ENCODE assay signal across 1 cellular context in the genomic region with DNA sequence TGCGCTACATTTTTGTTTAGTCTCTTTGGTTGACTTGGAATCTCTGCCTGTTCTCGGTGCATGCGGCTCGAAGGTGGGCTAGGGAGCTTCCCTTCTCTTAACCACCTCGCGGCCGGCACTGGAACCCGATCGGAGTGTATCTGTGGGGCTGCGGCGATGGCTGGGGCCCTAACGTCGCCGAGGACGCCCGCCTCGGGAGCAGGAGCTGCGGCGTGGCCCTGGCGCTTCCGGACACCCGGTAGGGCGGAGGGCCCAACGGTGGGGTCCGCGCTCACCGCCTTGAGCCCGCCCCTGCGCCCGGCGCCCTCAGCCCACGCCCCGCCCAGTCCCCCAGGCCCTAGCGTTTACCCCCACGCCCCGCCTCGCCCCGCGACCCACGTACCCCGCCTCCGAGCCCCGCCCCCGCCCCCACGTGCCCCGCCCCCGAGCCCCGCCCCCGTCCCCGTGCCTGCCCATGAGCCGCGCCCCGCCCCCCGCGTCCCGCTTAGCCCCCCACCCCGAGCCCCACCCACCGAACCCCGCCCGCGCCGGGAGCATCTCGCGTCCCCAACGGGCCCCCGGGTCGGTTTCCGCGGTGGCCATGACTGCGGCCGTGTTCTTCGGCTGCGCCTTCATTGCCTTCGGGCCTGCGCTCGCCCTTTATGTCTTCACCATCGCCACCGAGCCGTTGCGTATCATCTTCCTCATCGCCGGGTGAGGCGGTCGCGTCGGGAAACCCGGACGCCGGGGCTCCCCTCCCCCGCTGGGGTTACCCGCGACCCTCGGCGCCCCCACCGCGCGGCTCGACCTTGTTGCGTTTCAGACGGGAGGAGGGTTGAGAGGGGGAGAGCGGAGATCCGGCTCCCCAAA.
A peak's percentile ranks its signal among the peaks of the same experiment; 100 is the strongest.
TF ChIP-seq lines count a peak whose summit lies in the region.

Gene APH1B, plus strand, starts transcription at position 562 of the 849 bp plus-strand sequence. Its CDS starts 19 bp downstream, at position 581.

TF ChIP-seq in HepG2, 621 proteins besides CTCF, POLR2A, EP300 and RAD21 (continued from another document and continues in another):
- no peak for TF ChIP-seq RERE (CRISPR knock-in tag; IDR thresholded peaks at IDR 0.05; ENCODE audit: low read depth)
- TF ChIP-seq SOX6 (IDR thresholded peaks at IDR 0.05): no peak
- TF ChIP-seq SOX6 (CRISPR knock-in tag; IDR thresholded peaks at IDR 0.05): no peak
- TF ChIP-seq ZNF580 (CRISPR knock-in tag; IDR thresholded peaks at IDR 0.05; ENCODE audit: borderline replicate concordance, low read depth): 0 out of 2 replicates have a peak, but pooled peaks have one; percentile 27
- no peak for TF ChIP-seq IKZF4 (CRISPR knock-in tag; IDR thresholded peaks at IDR 0.05; ENCODE audit: borderline replicate concordance, low read depth, not compliant biosample characterization)
- TF ChIP-seq, protein P1, sequence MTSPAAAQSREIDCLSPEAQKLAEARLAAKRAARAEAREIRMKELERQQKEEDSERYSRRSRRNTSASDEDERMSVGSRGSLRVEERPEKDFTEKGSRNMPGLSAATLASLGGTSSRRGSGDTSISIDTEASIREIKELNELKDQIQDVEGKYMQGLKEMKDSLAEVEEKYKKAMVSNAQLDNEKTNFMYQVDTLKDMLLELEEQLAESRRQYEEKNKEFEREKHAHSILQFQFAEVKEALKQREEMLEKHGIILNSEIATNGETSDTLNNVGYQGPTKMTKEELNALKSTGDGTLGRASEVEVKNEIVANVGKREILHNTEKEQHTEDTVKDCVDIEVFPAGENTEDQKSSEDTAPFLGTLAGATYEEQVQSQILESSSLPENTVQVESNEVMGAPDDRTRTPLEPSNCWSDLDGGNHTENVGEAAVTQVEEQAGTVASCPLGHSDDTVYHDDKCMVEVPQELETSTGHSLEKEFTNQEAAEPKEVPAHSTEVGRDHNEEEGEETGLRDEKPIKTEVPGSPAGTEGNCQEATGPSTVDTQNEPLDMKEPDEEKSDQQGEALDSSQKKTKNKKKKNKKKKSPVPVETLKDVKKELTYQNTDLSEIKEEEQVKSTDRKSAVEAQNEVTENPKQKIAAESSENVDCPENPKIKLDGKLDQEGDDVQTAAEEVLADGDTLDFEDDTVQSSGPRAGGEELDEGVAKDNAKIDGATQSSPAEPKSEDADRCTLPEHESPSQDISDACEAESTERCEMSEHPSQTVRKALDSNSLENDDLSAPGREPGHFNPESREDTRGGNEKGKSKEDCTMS (CRISPR knock-in tag; conservative IDR thresholded peaks at IDR 0.05): no peak
- TF ChIP-seq SAFB2 (CRISPR knock-in tag; IDR thresholded peaks at IDR 0.05; ENCODE audit: borderline replicate concordance, low read depth): no peak; the same call in 1 of the 2 replicates
- peak; percentile 41; the same call in 1 of the 2 replicates for TF ChIP-seq MYC (CRISPR knock-in tag; IDR thresholded peaks at IDR 0.05; ENCODE audit: borderline replicate concordance)
- 0 out of 2 replicates have a peak, but pooled peaks have one; percentile 43 for TF ChIP-seq HBP1 (CRISPR knock-in tag; IDR thresholded peaks at IDR 0.05; ENCODE audit: low read depth)
- TF ChIP-seq TP53 (CRISPR knock-in tag; conservative IDR thresholded peaks at IDR 0.05): no peak
- TF ChIP-seq RBFOX2 (IDR thresholded peaks at IDR 0.05; ENCODE audit: low read depth, low read length): peak; percentile 48; the same call in 1 of the 2 replicates
- TF ChIP-seq GTF2F1 (IDR thresholded peaks at IDR 0.05; ENCODE audit: low read length): no peak
- no peak for TF ChIP-seq TEF (CRISPR knock-in tag; IDR thresholded peaks at IDR 0.05)
- no peak for TF ChIP-seq HMGA1 (CRISPR knock-in tag; conservative IDR thresholded peaks at IDR 0.05)
- TF ChIP-seq ZNF550 (CRISPR knock-in tag; IDR thresholded peaks at IDR 0.05; ENCODE audit: borderline replicate concordance): no peak
- TF ChIP-seq, protein P2, sequence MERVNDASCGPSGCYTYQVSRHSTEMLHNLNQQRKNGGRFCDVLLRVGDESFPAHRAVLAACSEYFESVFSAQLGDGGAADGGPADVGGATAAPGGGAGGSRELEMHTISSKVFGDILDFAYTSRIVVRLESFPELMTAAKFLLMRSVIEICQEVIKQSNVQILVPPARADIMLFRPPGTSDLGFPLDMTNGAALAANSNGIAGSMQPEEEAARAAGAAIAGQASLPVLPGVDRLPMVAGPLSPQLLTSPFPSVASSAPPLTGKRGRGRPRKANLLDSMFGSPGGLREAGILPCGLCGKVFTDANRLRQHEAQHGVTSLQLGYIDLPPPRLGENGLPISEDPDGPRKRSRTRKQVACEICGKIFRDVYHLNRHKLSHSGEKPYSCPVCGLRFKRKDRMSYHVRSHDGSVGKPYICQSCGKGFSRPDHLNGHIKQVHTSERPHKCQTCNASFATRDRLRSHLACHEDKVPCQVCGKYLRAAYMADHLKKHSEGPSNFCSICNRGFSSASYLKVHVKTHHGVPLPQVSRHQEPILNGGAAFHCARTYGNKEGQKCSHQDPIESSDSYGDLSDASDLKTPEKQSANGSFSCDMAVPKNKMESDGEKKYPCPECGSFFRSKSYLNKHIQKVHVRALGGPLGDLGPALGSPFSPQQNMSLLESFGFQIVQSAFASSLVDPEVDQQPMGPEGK (CRISPR knock-in tag; IDR thresholded peaks at IDR 0.05): peak; percentile 28; the same call in 1 of the 2 replicates
- TF ChIP-seq GATA4 (IDR thresholded peaks at IDR 0.05; ENCODE audit: borderline replicate concordance, low read depth): no peak
- TF ChIP-seq, protein P3, sequence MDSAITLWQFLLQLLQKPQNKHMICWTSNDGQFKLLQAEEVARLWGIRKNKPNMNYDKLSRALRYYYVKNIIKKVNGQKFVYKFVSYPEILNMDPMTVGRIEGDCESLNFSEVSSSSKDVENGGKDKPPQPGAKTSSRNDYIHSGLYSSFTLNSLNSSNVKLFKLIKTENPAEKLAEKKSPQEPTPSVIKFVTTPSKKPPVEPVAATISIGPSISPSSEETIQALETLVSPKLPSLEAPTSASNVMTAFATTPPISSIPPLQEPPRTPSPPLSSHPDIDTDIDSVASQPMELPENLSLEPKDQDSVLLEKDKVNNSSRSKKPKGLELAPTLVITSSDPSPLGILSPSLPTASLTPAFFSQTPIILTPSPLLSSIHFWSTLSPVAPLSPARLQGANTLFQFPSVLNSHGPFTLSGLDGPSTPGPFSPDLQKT (CRISPR knock-in tag; IDR thresholded peaks at IDR 0.05; ENCODE audit: borderline replicate concordance): no peak
- TF ChIP-seq, protein P4, sequence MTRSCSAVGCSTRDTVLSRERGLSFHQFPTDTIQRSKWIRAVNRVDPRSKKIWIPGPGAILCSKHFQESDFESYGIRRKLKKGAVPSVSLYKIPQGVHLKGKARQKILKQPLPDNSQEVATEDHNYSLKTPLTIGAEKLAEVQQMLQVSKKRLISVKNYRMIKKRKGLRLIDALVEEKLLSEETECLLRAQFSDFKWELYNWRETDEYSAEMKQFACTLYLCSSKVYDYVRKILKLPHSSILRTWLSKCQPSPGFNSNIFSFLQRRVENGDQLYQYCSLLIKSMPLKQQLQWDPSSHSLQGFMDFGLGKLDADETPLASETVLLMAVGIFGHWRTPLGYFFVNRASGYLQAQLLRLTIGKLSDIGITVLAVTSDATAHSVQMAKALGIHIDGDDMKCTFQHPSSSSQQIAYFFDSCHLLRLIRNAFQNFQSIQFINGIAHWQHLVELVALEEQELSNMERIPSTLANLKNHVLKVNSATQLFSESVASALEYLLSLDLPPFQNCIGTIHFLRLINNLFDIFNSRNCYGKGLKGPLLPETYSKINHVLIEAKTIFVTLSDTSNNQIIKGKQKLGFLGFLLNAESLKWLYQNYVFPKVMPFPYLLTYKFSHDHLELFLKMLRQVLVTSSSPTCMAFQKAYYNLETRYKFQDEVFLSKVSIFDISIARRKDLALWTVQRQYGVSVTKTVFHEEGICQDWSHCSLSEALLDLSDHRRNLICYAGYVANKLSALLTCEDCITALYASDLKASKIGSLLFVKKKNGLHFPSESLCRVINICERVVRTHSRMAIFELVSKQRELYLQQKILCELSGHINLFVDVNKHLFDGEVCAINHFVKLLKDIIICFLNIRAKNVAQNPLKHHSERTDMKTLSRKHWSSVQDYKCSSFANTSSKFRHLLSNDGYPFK (CRISPR knock-in tag; IDR thresholded peaks at IDR 0.05; ENCODE audit: borderline replicate concordance): no peak
- TF ChIP-seq, protein P5, sequence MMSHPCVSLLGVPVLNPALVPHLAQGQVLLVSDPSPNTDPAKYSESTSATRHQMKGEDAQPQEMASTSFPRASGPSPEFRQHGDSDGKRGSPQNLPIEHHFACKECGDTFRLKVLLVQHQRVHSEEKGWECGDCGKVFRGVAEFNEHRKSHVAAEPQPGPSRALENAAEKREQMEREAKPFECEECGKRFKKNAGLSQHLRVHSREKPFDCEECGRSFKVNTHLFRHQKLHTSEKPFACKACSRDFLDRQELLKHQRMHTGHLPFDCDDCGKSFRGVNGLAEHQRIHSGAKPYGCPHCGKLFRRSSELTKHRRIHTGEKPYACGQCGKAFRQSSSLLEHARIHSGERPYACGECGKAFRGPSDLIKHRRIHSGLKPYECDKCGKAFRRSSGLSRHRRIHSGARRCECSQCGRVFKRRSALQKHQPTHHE (CRISPR knock-in tag; IDR thresholded peaks at IDR 0.05; ENCODE audit: borderline replicate concordance): no peak
- no peak for TF ChIP-seq ZSCAN5A (CRISPR knock-in tag; IDR thresholded peaks at IDR 0.05; ENCODE audit: borderline replicate concordance)
- TF ChIP-seq ERF (CRISPR knock-in tag; IDR thresholded peaks at IDR 0.05): no peak
- TF ChIP-seq ZNF724P (CRISPR knock-in tag; IDR thresholded peaks at IDR 0.05; ENCODE audit: borderline replicate concordance): no peak
- no peak for TF ChIP-seq ZNF775 (CRISPR knock-in tag; IDR thresholded peaks at IDR 0.05; ENCODE audit: borderline replicate concordance)
- no peak for TF ChIP-seq ZNF382 (CRISPR knock-in tag; IDR thresholded peaks at IDR 0.05; ENCODE audit: borderline replicate concordance)
- TF ChIP-seq ZKSCAN8 (CRISPR knock-in tag; IDR thresholded peaks at IDR 0.05; ENCODE audit: borderline replicate concordance): no peak
- no peak for TF ChIP-seq ZNF607 (CRISPR knock-in tag; IDR thresholded peaks at IDR 0.05; ENCODE audit: borderline replicate concordance)
